Comparison of ENCODE assay signal across 10 cellular contexts in the genomic region with DNA sequence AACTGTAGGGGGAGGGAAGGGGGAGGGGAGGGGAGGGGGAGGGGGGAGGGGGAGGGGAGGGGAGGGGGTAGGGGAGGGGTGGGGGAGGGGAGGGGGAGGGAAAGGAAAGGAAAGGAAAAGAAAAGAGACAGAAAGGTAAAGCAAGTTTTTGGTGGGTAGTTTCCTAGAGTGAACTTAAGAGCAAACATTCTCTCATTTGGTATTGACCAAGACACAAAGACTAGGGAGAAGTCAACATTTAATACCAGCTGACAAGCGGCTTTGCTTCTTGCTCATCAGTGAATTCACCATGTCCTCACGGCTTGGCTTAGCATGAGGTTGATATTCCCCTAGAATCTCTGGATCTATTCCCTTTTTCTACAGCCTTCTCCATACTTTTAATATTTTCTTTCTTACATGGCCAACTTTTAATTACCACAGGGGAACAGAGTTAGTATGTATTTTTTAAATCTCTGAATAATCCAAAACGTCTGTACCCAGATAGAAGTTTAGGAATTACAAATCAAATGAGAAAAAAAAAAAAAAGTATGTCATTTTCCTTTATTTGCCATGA. TPM values are rescaled to one million over a fixed set of nuclear protein-coding genes. Genes with fewer than 3 reads are reported as not detected.
DNase-seq lines count a peak whose midpoint lies in the region; ATAC-seq and TF ChIP-seq lines count a peak whose summit lies in the region.
"Had no signal": no experiment of that assay in that cellular context is flagged by ENCODE, and none has a peak within 500 bp of the region (broad histone marks: within the 10 kb centered on the region; RNA-seq: fewer than 3 reads in every experiment).

No MANE protein-coding gene starts in this region.

- TF ChIP-seq POLR2A in IMR-90 (IDR thresholded peaks at IDR 0.05; ENCODE audit: low read depth, low read length): no peak

- H3K79me1 ChIP-seq in IMR-90 (ENCODE audit: low read depth in 1 of 2, low read length in 2 of 2): no peaks in the 10 kb centered on the region
- H3K79me1 ChIP-seq in neuronal stem cell (ENCODE audit: low read depth, low read length): no peaks in the 10 kb centered on the region

- H3K23ac ChIP-seq in IMR-90 (ENCODE audit: low read depth, low read length) (no peak overlapping the region), neuronal stem cell (ENCODE audit: low read depth, low read length, poor library complexity) (no peak overlapping the region)

- no peaks in the 10 kb centered on the region for H4K20me1 ChIP-seq in IMR-90 (ENCODE audit: insufficient read depth, low read length)

- TF ChIP-seq RAD21 in IMR-90 (IDR thresholded peaks at IDR 0.05; ENCODE audit: low read length): no peak

- DNase-seq in activated CD4-positive, alpha-beta memory T cell treated with anti-CD3 and anti-CD28 coated beads for 36 hours: no peak
- DNase-seq in activated CD4-positive, alpha-beta memory T cell treated with anti-CD3 and anti-CD28 coated beads, Interleukin-2, amount 10 ng/mL, durations not matched to agents 7 days and 5 days: no peak
- DNase-seq in IMR-90: peak; percentile 19
- DNase-seq in activated naive CD8-positive, alpha-beta T cell treated with anti-CD3 and anti-CD28 coated beads for 36 hours: no peak
- DNase-seq in naive thymus-derived CD8-positive, alpha-beta T cell: no peak
- DNase-seq in head of caudate nucleus: no peak
- DNase-seq in neuronal stem cell (ENCODE audit: low spot score): no peak
- DNase-seq in SK-N-DZ (ENCODE audit: low spot score): no peak

- H2BK12ac ChIP-seq in neuronal stem cell (ENCODE audit: low read length): no peak overlapping the region

- intact Hi-C loops in activated CD4-positive, alpha-beta memory T cell treated with anti-CD3 and anti-CD28 coated beads for 36 hours (cut with micrococcal nuclease): loop anchor here (1.0 to 10.0 kb wide), 4 partner anchors 25 to 608 kb away; no protein-coding TSS in a partner anchor
- intact Hi-C loops in IMR-90 (cut with micrococcal nuclease): loop anchor here (1.0 kb wide), 2 partner anchors 25 to 608 kb away; no protein-coding TSS in a partner anchor
- intact Hi-C loops in head of caudate nucleus (cut with DNase I): loop anchor here (2.0 to 10.0 kb wide), 2 partner anchors 41 to 615 kb away; no protein-coding TSS in a partner anchor

- H2AK9ac ChIP-seq in IMR-90 (replicated peaks; ENCODE audit: low read depth, low read length, poor library complexity): no peak overlapping the region

- no peaks in the 10 kb centered on the region for H3K27me3 ChIP-seq in IMR-90 (ENCODE audit: control insufficient read depth, insufficient read depth, low read length)
- no peaks in the 10 kb centered on the region for H3K27me3 ChIP-seq in neuronal stem cell (ENCODE audit: control insufficient read depth in 3 of 3, insufficient read depth in 3 of 3, low read depth in 1 of 3, low read length in 3 of 3)
- H3K27me3 ChIP-seq: heart right ventricle had no signal

- H3K4me3 ChIP-seq in IMR-90 (ENCODE audit: insufficient read depth, low read depth, low read length): no peak overlapping the region
- no peak overlapping the region for H3K4me3 ChIP-seq in neuronal stem cell (ENCODE audit: low read length in 2 of 2)
- H3K4me3 ChIP-seq: heart right ventricle had no signal

- H2BK5ac ChIP-seq in IMR-90 (ENCODE audit: low read depth, low read length, poor library complexity, severe bottlenecking) (no peak overlapping the region), neuronal stem cell (ENCODE audit: low read length) (no peak overlapping the region)

- H3K56ac ChIP-seq in IMR-90 (ENCODE audit: extremely low read depth, insufficient read depth, low read length): no peak overlapping the region

- H3K27me3 Mint-ChIP-seq in activated CD4-positive, alpha-beta memory T cell treated with anti-CD3 and anti-CD28 coated beads for 36 hours: no peaks in the 10 kb centered on the region
- peaks cover 2% of the 10 kb centered on the region for H3K27me3 Mint-ChIP-seq in activated CD4-positive, alpha-beta memory T cell treated with anti-CD3 and anti-CD28 coated beads, Interleukin-2, amount 10 ng/mL, durations not matched to agents 7 days and 5 days
- peaks cover 5% of the 10 kb centered on the region for H3K27me3 Mint-ChIP-seq in activated naive CD8-positive, alpha-beta T cell treated with anti-CD3 and anti-CD28 coated beads for 36 hours
- H3K27me3 Mint-ChIP-seq in naive thymus-derived CD8-positive, alpha-beta T cell: peaks cover 0 to 2% (median 0%) of the 10 kb centered on the region in 5 donors

- no peak overlapping the region for H3K27ac Mint-ChIP-seq in activated CD4-positive, alpha-beta memory T cell treated with anti-CD3 and anti-CD28 coated beads for 36 hours
- H3K27ac Mint-ChIP-seq in activated CD4-positive, alpha-beta memory T cell treated with anti-CD3 and anti-CD28 coated beads, Interleukin-2, amount 10 ng/mL, durations not matched to agents 7 days and 5 days: no peak overlapping the region
- no peak overlapping the region for H3K27ac Mint-ChIP-seq in activated naive CD8-positive, alpha-beta T cell treated with anti-CD3 and anti-CD28 coated beads for 36 hours
- H3K27ac Mint-ChIP-seq in naive thymus-derived CD8-positive, alpha-beta T cell: peak overlapping the region in 6 of 10 donors; percentile 34 to 92 (median 72)

- dilution Hi-C loops in IMR-90 (cut with HindIII; ENCODE audit: low sequenced_read_pairs, unreplicated experiment): no loop called here

- H2AK5ac ChIP-seq in IMR-90 (ENCODE audit: low read depth, low read length): no peak overlapping the region
- no peak overlapping the region for H2AK5ac ChIP-seq in neuronal stem cell (ENCODE audit: low read depth, low read length)

- TF ChIP-seq CTCF in IMR-90 (conservative IDR thresholded peaks at IDR 0.05; ENCODE audit: low read depth, low read length): no peak

- H3K27ac ChIP-seq in IMR-90 (ENCODE audit: insufficient read depth, low read length): no peak overlapping the region
- H3K27ac ChIP-seq in neuronal stem cell (replicated peaks; ENCODE audit: low read length): no peak overlapping the region
- H3K27ac ChIP-seq: epithelial cell of prostate, heart right ventricle had no signal

- H3K4ac ChIP-seq in IMR-90 (ENCODE audit: low read depth, low read length): no peak overlapping the region
- no peak overlapping the region for H3K4ac ChIP-seq in neuronal stem cell (ENCODE audit: low read length)

- CTCF ChIA-PET in activated CD4-positive, alpha-beta memory T cell treated with anti-CD3 and anti-CD28 coated beads for 36 hours (lab: Charles Lee): interaction anchor here (0.9 to 5.1 kb wide), 18 partner anchors 8 to 1099 kb away, joined by 3 to 80 read pairs (median 4); no protein-coding TSS in a partner anchor
- CTCF ChIA-PET in activated CD4-positive, alpha-beta memory T cell treated with anti-CD3 and anti-CD28 coated beads, Interleukin-2, amount 10 ng/mL, durations not matched to agents 7 days and 5 days (lab: Charles Lee): interaction anchor here (1.6 to 4.2 kb wide), 3 partner anchors 23 to 46 kb away, joined by 5 to 20 read pairs (median 11); no protein-coding TSS in a partner anchor
- CTCF ChIA-PET in IMR-90 (lab: Yijun Ruan, JAX): interaction anchor here (0.6 to 2.6 kb wide), 11 partner anchors 11 to 887 kb away, joined by 3 to 8 read pairs (median 3); no protein-coding TSS in a partner anchor

- WGBS in IMR-90 (ENCODE audit: extremely low coverage in 2 of 2, insufficient read length in 1 of 2), 2 experiments: no CpG with 5 or more reads among the region's 3 CpGs
- WGBS in neuronal stem cell (ENCODE audit: extremely low coverage in 2 of 2, insufficient read length in 2 of 2, insufficient replicate concordance in 1 of 2), 2 donors: no CpG with 5 or more reads among the region's 3 CpGs

- H3K4me2 ChIP-seq in IMR-90 (ENCODE audit: low read depth, low read length): no peak overlapping the region
- no peak overlapping the region for H3K4me2 ChIP-seq in neuronal stem cell (ENCODE audit: insufficient read depth, low read length, poor library complexity, severe bottlenecking)

- in situ Hi-C loops in IMR-90 (cut with MboI; ENCODE audit: low sequenced_read_pairs): loop anchor here (10.0 kb wide), 1 partner anchor 55 kb away; no protein-coding TSS in a partner anchor

- H3K9me1 ChIP-seq in IMR-90 (ENCODE audit: insufficient read depth, low read length): no peaks in the 10 kb centered on the region

- H2BK120ac ChIP-seq in IMR-90 (ENCODE audit: low read depth, low read length) (no peak overlapping the region), neuronal stem cell (ENCODE audit: low read depth, low read length) (no peak overlapping the region)

- ATAC-seq in IMR-90 (ENCODE audit: low read depth): no peak
- ATAC-seq in naive thymus-derived CD8-positive, alpha-beta T cell: no peak

- H3K4me3 Mint-ChIP-seq in activated CD4-positive, alpha-beta memory T cell treated with anti-CD3 and anti-CD28 coated beads for 36 hours: peak overlapping the region; percentile 58
- H3K4me3 Mint-ChIP-seq in activated CD4-positive, alpha-beta memory T cell treated with anti-CD3 and anti-CD28 coated beads, Interleukin-2, amount 10 ng/mL, durations not matched to agents 7 days and 5 days: no peak overlapping the region
- H3K4me3 Mint-ChIP-seq in activated naive CD8-positive, alpha-beta T cell treated with anti-CD3 and anti-CD28 coated beads for 36 hours: peak overlapping the region; percentile 50
- peak overlapping the region in 6 of 10 donors; percentile 58 to 72 (median 62) for H3K4me3 Mint-ChIP-seq in naive thymus-derived CD8-positive, alpha-beta T cell

- H3K14ac ChIP-seq in IMR-90 (replicated peaks; ENCODE audit: low read depth, low read length): no peak overlapping the region
- no peak overlapping the region for H3K14ac ChIP-seq in neuronal stem cell (ENCODE audit: low read length)

- no peaks in the 10 kb centered on the region for H3K36me3 Mint-ChIP-seq in activated CD4-positive, alpha-beta memory T cell treated with anti-CD3 and anti-CD28 coated beads for 36 hours
- no peaks in the 10 kb centered on the region for H3K36me3 Mint-ChIP-seq in activated CD4-positive, alpha-beta memory T cell treated with anti-CD3 and anti-CD28 coated beads, Interleukin-2, amount 10 ng/mL, durations not matched to agents 7 days and 5 days (ENCODE audit: low read depth)
- H3K36me3 Mint-ChIP-seq in activated naive CD8-positive, alpha-beta T cell treated with anti-CD3 and anti-CD28 coated beads for 36 hours: no peaks in the 10 kb centered on the region
- no peaks in the 10 kb centered on the region for H3K36me3 Mint-ChIP-seq in naive thymus-derived CD8-positive, alpha-beta T cell

- H2BK15ac ChIP-seq in IMR-90 (ENCODE audit: low read depth, low read length) (no peak overlapping the region), neuronal stem cell (ENCODE audit: low read length) (no peak overlapping the region)

- no TSS peak for BruUV-seq in IMR-90 (replicated peaks; lab: Mats Ljungman, UMichigan)

- H3K9ac ChIP-seq in IMR-90 (ENCODE audit: low read depth, low read length): no peak overlapping the region
- no peak overlapping the region for H3K9ac ChIP-seq in neuronal stem cell (ENCODE audit: low read depth, low read length, poor library complexity)

- H3K36me3 ChIP-seq in IMR-90 (ENCODE audit: control insufficient read depth, insufficient read depth, low read length) (no peaks in the 10 kb centered on the region), neuronal stem cell (replicated peaks in 1 of 2; ENCODE audit: control insufficient read depth in 2 of 2, insufficient read depth in 2 of 2, low read length in 2 of 2) (no peaks in the 10 kb centered on the region)
- H3K36me3 ChIP-seq: heart right ventricle had no signal

- H4K91ac ChIP-seq in IMR-90 (ENCODE audit: insufficient read depth, low read depth, low read length) (no peak overlapping the region), neuronal stem cell (ENCODE audit: low read depth, low read length, poor library complexity) (no peak overlapping the region)

- H2AFZ ChIP-seq in IMR-90 (replicated peaks; ENCODE audit: low read length, poor library complexity) (no peak overlapping the region), neuronal stem cell (ENCODE audit: low read length) (no peak overlapping the region)

- no peak overlapping the region for H2BK20ac ChIP-seq in IMR-90 (ENCODE audit: low read depth, low read length)

- POLR2A ChIA-PET in activated CD4-positive, alpha-beta memory T cell treated with anti-CD3 and anti-CD28 coated beads for 36 hours (lab: Charles Lee): interaction anchor here (1.0 kb wide), 1 partner anchor 813 kb away, joined by 3 read pairs; no protein-coding TSS in a partner anchor
- POLR2A ChIA-PET in activated CD4-positive, alpha-beta memory T cell treated with anti-CD3 and anti-CD28 coated beads, Interleukin-2, amount 10 ng/mL, durations not matched to agents 7 days and 5 days (lab: Charles Lee): no interaction called here
- POLR2A ChIA-PET in IMR-90 (lab: Charles Lee; ENCODE audit: unreplicated experiment): interaction anchor here (0.6 kb wide), 1 partner anchor 339 kb away, joined by 7 read pairs; no protein-coding TSS in a partner anchor
- POLR2A ChIA-PET in naive thymus-derived CD8-positive, alpha-beta T cell (lab: Charles Lee): interaction anchor here (1.3 to 1.4 kb wide), 2 partner anchors 15 to 21 kb away, joined by 4 to 7 read pairs; no protein-coding TSS in a partner anchor

- no peak overlapping the region for H4K8ac ChIP-seq in IMR-90 (ENCODE audit: low read depth in 2 of 2, low read length in 2 of 2)
- no peak overlapping the region for H4K8ac ChIP-seq in neuronal stem cell (ENCODE audit: low read depth, low read length)

- no peak overlapping the region for H4K5ac ChIP-seq in IMR-90 (ENCODE audit: low read depth, low read length)

- peaks cover 12% of the 10 kb centered on the region for H3K4me1 Mint-ChIP-seq in activated CD4-positive, alpha-beta memory T cell treated with anti-CD3 and anti-CD28 coated beads for 36 hours (ENCODE audit: low read depth)
- peaks cover 11% of the 10 kb centered on the region for H3K4me1 Mint-ChIP-seq in activated CD4-positive, alpha-beta memory T cell treated with anti-CD3 and anti-CD28 coated beads, Interleukin-2, amount 10 ng/mL, durations not matched to agents 7 days and 5 days
- H3K4me1 Mint-ChIP-seq in activated naive CD8-positive, alpha-beta T cell treated with anti-CD3 and anti-CD28 coated beads for 36 hours: peaks cover 10% of the 10 kb centered on the region
- peaks cover 9 to 18% (median 11%) of the 10 kb centered on the region in 4 donors for H3K4me1 Mint-ChIP-seq in naive thymus-derived CD8-positive, alpha-beta T cell

- no peaks in the 10 kb centered on the region; the same call in 1 of the 2 replicates for H3K4me1 ChIP-seq in IMR-90 (ENCODE audit: control insufficient read depth, insufficient read depth, low read length)
- no peaks in the 10 kb centered on the region for H3K4me1 ChIP-seq in neuronal stem cell (ENCODE audit: control insufficient read depth in 2 of 2, insufficient read depth in 1 of 2, low read depth in 1 of 2, low read length in 2 of 2)

- no peaks in the 10 kb centered on the region for H3K9me3 Mint-ChIP-seq in activated CD4-positive, alpha-beta memory T cell treated with anti-CD3 and anti-CD28 coated beads for 36 hours
- no peaks in the 10 kb centered on the region for H3K9me3 Mint-ChIP-seq in activated CD4-positive, alpha-beta memory T cell treated with anti-CD3 and anti-CD28 coated beads, Interleukin-2, amount 10 ng/mL, durations not matched to agents 7 days and 5 days
- no peaks in the 10 kb centered on the region for H3K9me3 Mint-ChIP-seq in activated naive CD8-positive, alpha-beta T cell treated with anti-CD3 and anti-CD28 coated beads for 36 hours
- H3K9me3 Mint-ChIP-seq in naive thymus-derived CD8-positive, alpha-beta T cell: no peaks in the 10 kb centered on the region

- H3K9me3 ChIP-seq in IMR-90 (ENCODE audit: control insufficient read depth, insufficient read depth, low read length) (no peaks in the 10 kb centered on the region), neuronal stem cell (replicated peaks in 1 of 2; ENCODE audit: control insufficient read depth in 2 of 2, insufficient read depth in 1 of 2, low read depth in 1 of 2, low read length in 2 of 2) (no peaks in the 10 kb centered on the region)
- H3K9me3 ChIP-seq: heart right ventricle had no signal

- H3K18ac ChIP-seq in IMR-90 (ENCODE audit: low read depth, low read length): no peak overlapping the region
- no peak overlapping the region for H3K18ac ChIP-seq in neuronal stem cell (ENCODE audit: low read length)

RNA-seq across cellular contexts. Expression of gene GLIS3, which starts 40.0 kb away (rescaled TPM):
- total RNA-seq in activated CD4-positive, alpha-beta memory T cell treated with anti-CD3 and anti-CD28 coated beads for 36 hours: under 1 TPM; 0.33 to 0.73 TPM
- total RNA-seq in activated CD4-positive, alpha-beta memory T cell treated with anti-CD3 and anti-CD28 coated beads, Interleukin-2, amount 10 ng/mL, durations not matched to agents 7 days and 5 days: under 1 TPM; 0.33 to 0.35 TPM
- total RNA-seq in IMR-90 (2012; rRNA removed): 22.5 and 22.8 TPM in 2 replicates
- 5.7 TPM in 2 replicates for polyA plus RNA-seq in IMR-90 (2012; rRNA removed)
- polyA plus RNA-seq in IMR-90 (2012; cell fraction: cytosol; rRNA removed): 3.0 and 3.7 TPM in 2 replicates
- 5.5 and 9.3 TPM in 2 replicates for polyA plus RNA-seq in IMR-90 (2012; cell fraction: nucleus; rRNA removed; ENCODE audit: low replicate concordance)
- total RNA-seq in activated naive CD8-positive, alpha-beta T cell treated with anti-CD3 and anti-CD28 coated beads for 36 hours: 1 to 10 TPM; 2.0 to 2.3 TPM
- total RNA-seq in naive thymus-derived CD8-positive, alpha-beta T cell: 1 to 10 TPM; 8.8 to 9.4 TPM
- 1 to 10 TPM; 1.0 to 6.1 (median 1.5) TPM for polyA plus RNA-seq in naive thymus-derived CD8-positive, alpha-beta T cell
- polyA plus RNA-seq in neuronal stem cell (2013, experiment 1 of 2): 14.7 TPM
- 15.3 TPM for polyA plus RNA-seq in neuronal stem cell (2013, experiment 2 of 2)
- not detected in 2 replicates for polyA plus RNA-seq in SK-N-DZ (2014; cell fraction: cytosol; rRNA removed)
- polyA plus RNA-seq in SK-N-DZ (2014; cell fraction: nucleus; rRNA removed): not detected in 2 replicates

Comparison
In these comparisons a context has a peak if more than half of its experiments do, and no peak if none do; other contexts are left out.
1. H3K27ac Mint-ChIP-seq: peak in naive thymus-derived CD8-positive, alpha-beta T cell (6 of 10); none in activated CD4-positive, alpha-beta memory T cell treated with anti-CD3 and anti-CD28 coated beads for 36 hours (single experiment), activated CD4-positive, alpha-beta memory T cell treated with anti-CD3 and anti-CD28 coated beads, Interleukin-2, amount 10 ng/mL, durations not matched to agents 7 days and 5 days (single experiment) and activated naive CD8-positive, alpha-beta T cell treated with anti-CD3 and anti-CD28 coated beads for 36 hours (single experiment).